Comparison of ENCODE assay signal across 19 cellular contexts in the genomic region with DNA sequence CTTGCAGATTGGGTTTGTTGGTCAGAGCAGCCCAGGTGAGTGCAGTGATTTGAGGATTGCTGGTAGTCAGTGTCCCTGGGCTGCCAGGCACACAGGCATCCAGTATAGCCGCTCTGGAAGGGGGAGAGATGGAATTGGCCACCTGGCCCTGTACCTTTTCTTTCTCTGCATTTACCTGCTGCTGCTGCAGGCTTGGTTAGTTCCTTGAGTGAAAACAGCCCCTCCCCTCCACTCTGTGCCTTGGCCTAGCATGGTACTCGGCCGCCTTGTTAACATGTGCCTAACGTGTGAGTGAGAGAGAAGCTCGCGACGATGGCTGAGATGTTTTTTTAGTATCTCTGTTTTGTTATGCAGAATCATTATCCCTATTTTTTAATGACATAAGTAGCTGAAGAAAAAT. TPM values are rescaled to one million over a fixed set of nuclear protein-coding genes. Genes with fewer than 3 reads are reported as not detected.
A peak's percentile ranks its signal among the peaks of the same experiment; 100 is the strongest.
DNase-seq lines count a peak whose midpoint lies in the region; ATAC-seq, FAIRE-seq and TF ChIP-seq lines count a peak whose summit lies in the region.
"Had no signal": no experiment of that assay in that cellular context is flagged by ENCODE, and none has a peak within 500 bp of the region (broad histone marks: within the 10 kb centered on the region; RNA-seq: fewer than 3 reads in every experiment).

No MANE protein-coding gene starts in this region.

- H4K20me1 ChIP-seq in HepG2 (ENCODE audit: insufficient read depth, low read length) = no peaks in the 10 kb centered on the region

- H3K27me3 Mint-ChIP-seq in activated T-cell treated with anti-CD3 and anti-CD28 coated beads, Interleukin-2, amount 50 U/mL, for 24 hours = no peaks in the 10 kb centered on the region

- POLR2A ChIA-PET in HepG2 (lab: Yijun Ruan, JAX) = interaction anchor here (0.7 to 1.0 kb wide), 3 partner anchors 24 to 97 kb away, joined by 3 to 5 read pairs (median 4); no protein-coding TSS in a partner anchor

- TF ChIP-seq EP300 in HepG2 (IDR thresholded peaks at IDR 0.05; ENCODE audit: low read depth in 2 of 2, low read length in 2 of 2) = no peak
- no peak for TF ChIP-seq EP300 in HepG2 (CRISPR knock-in tag; IDR thresholded peaks at IDR 0.05; ENCODE audit: borderline replicate concordance)
- no peak for TF ChIP-seq EP300 in transverse colon (IDR thresholded peaks at IDR 0.05; ENCODE audit: low read depth)

- H3K9ac ChIP-seq in HepG2 (ENCODE audit: insufficient read depth, low read depth, low read length) = no peak overlapping the region
- H3K9ac ChIP-seq: BLaER1, KMS-11 had no signal

- H3K4me3 Mint-ChIP-seq in activated T-cell treated with anti-CD3 and anti-CD28 coated beads, Interleukin-2, amount 50 U/mL, for 24 hours = no peak overlapping the region
- H3K4me3 Mint-ChIP-seq: H9 had no signal

- no peak overlapping the region; the same call in 1 of the 2 replicates for H3K4me2 ChIP-seq in HepG2 (ENCODE audit: low read depth, low read length)
- H3K4me2 ChIP-seq: BLaER1, KMS-11 had no signal

- H3K27me3 ChIP-seq in HepG2 (ENCODE audit: control insufficient read depth in 1 of 2, insufficient read depth in 2 of 2, low read length in 2 of 2) (no peaks in the 10 kb centered on the region), transverse colon (no peaks in the 10 kb centered on the region), tibial artery (no peaks in the 10 kb centered on the region)
- H3K27me3 ChIP-seq: BLaER1 had no signal

- H3K9me3 Mint-ChIP-seq in activated T-cell treated with anti-CD3 and anti-CD28 coated beads, Interleukin-2, amount 50 U/mL, for 24 hours = no peaks in the 10 kb centered on the region
- H3K9me3 Mint-ChIP-seq: H9 had no signal

- no peak overlapping the region for H2AFZ ChIP-seq in HepG2 (ENCODE audit: low read length)

- H3K36me3 ChIP-seq in HepG2 (replicated peaks in 1 of 2; ENCODE audit: control insufficient read depth in 1 of 2, insufficient read depth in 2 of 2, low read length in 2 of 2) (peaks cover 1 to 35% of the 10 kb centered on the region in 2 experiments; a peak in 3 of 5 replicates), transverse colon (peaks cover 0 to 11% (median 4%) of the 10 kb centered on the region in 4 donors), tibial artery (peaks cover 12 to 48% (median 22%) of the 10 kb centered on the region in 3 donors)

- H3K4me3 ChIP-seq in HepG2 (replicated peaks in 1 of 3; ENCODE audit: insufficient read depth in 1 of 3, low read depth in 2 of 3, low read length in 3 of 3) (no peak overlapping the region), transverse colon (no peak overlapping the region), tibial artery (no peak overlapping the region)
- H3K4me3 ChIP-seq: BLaER1 had no signal

- peak overlapping the region; percentile 77 for H3K27ac Mint-ChIP-seq in activated T-cell treated with anti-CD3 and anti-CD28 coated beads, Interleukin-2, amount 50 U/mL, for 24 hours

- H3K9me3 ChIP-seq in HepG2 (ENCODE audit: low read length) = no peaks in the 10 kb centered on the region
- no peaks in the 10 kb centered on the region for H3K9me3 ChIP-seq in transverse colon
- no peaks in the 10 kb centered on the region for H3K9me3 ChIP-seq in tibial artery
- H3K9me3 ChIP-seq: BLaER1 had no signal

- no peaks in the 10 kb centered on the region for H3K79me2 ChIP-seq in HepG2 (ENCODE audit: insufficient read depth, low read length)

- ATAC-seq in HepG2 (peak; percentile 60), HG03025 (IDR thresholded peaks at IDR 0.05; ENCODE audit: low FRiP score, unreplicated experiment) (no peak), GM18858 (IDR thresholded peaks at IDR 0.05; ENCODE audit: unreplicated experiment) (no peak)

- peaks cover 54% of the 10 kb centered on the region for H3K36me3 Mint-ChIP-seq in activated T-cell treated with anti-CD3 and anti-CD28 coated beads, Interleukin-2, amount 50 U/mL, for 24 hours (ENCODE audit: low read depth)

- H3K4me1 Mint-ChIP-seq in activated T-cell treated with anti-CD3 and anti-CD28 coated beads, Interleukin-2, amount 50 U/mL, for 24 hours (ENCODE audit: low read depth) = peaks cover 20% of the 10 kb centered on the region

- H3K27ac ChIP-seq in VCaP (peak overlapping the region; percentile 57), HepG2 (ENCODE audit: extremely low read length, insufficient read depth, low read length) (peak overlapping the region; percentile 17), transverse colon (peak overlapping the region; percentile 68 to 82 (median 75)), tibial artery (no peak overlapping the region)
- H3K27ac ChIP-seq: BLaER1, KMS-11 had no signal

- WGBS in HepG2 (ENCODE audit: low lambda C conversion rate) = 66% methylated on average over 7 of the region's 7 CpGs
- WGBS in transverse colon (ENCODE audit: low coverage in 1 of 2), 2 donors = 56% methylated on average over 6 to 7 of the region's 7 CpGs

- TF ChIP-seq CTCF in VCaP (conservative IDR thresholded peaks at IDR 0.05) (no peak), HepG2 (CRISPR knock-in tag; IDR thresholded peaks at IDR 0.05) (no peak), transverse colon (IDR thresholded peaks at IDR 0.05) (no peak), tibial artery (IDR thresholded peaks at IDR 0.05) (no peak)

- TF ChIP-seq POLR2A in HepG2 (IDR thresholded peaks at IDR 0.05; ENCODE audit: insufficient read depth in 1 of 2, low read depth in 2 of 2, low read length in 2 of 2) = no peak
- no peak for TF ChIP-seq POLR2A in transverse colon (IDR thresholded peaks at IDR 0.05)

- CTCF ChIA-PET in HepG2 (lab: Yijun Ruan, JAX; ENCODE audit: low intra/inter-chr PET ratio, low total read pairs) = no interaction called here

- BruUV-seq in HepG2 (replicated peaks; lab: Mats Ljungman, UMichigan) = no TSS peak

- TF ChIP-seq RAD21 in HepG2 (CRISPR knock-in tag; IDR thresholded peaks at IDR 0.05) = no peak

- FAIRE-seq in HepG2 (lab: Jason Lieb, UNC) = no peak
- FAIRE-seq: A204.1, G401.6 had no signal

- H3K4me1 ChIP-seq in HepG2 (ENCODE audit: insufficient read depth, low read length) = peaks cover 60% of the 10 kb centered on the region
- H3K4me1 ChIP-seq in transverse colon = peaks cover 0 to 42% (median 19%) of the 10 kb centered on the region in 4 donors
- H3K4me1 ChIP-seq in tibial artery = peaks cover 0 to 8% (median 0%) of the 10 kb centered on the region in 4 donors
- H3K4me1 ChIP-seq: BLaER1 had no signal

- DNase-seq in activated T-cell treated with anti-CD3 and anti-CD28 coated beads, Interleukin-2, amount 50 U/mL, for 24 hours = no peak
- no peak for DNase-seq in activated T-cell treated with anti-CD3 and anti-CD28 coated beads for 4 hours
- DNase-seq in HepG2 (ENCODE audit: low spot score) = no peak
- DNase-seq in transverse colon = peak; percentile 54
- no peak for DNase-seq in tibial artery
- DNase-seq: H9, MV-4-11, NCI-H1694 treated with DMSO at 0.1 percent for 48 hours, NCI-H510A treated with DMSO at 0.1 percent for 48 hours, NCI-H774, RPMI8226, SHP77 treated with DMSO at 0.1 percent for 48 hours had no signal

- intact Hi-C loops in HepG2 (cut with micrococcal nuclease; ENCODE audit: unreplicated experiment) = loop anchor here (10.0 kb wide), 1 partner anchor 98 kb away; the partner anchor contains the start of gene TRAF3
- intact Hi-C loops in transverse colon (cut with DNase I; ENCODE audit: low total_unique reads) = no loop called here
- intact Hi-C loops in tibial artery (cut with DNase I; ENCODE audit: low total_unique reads) = no loop called here

- in situ Hi-C loops in HepG2 (cut with HindIII; ENCODE audit: extremely low pct_ligation_motif_present, low pct_unique_long_range_greater_than_20kb) = no loop called here
- in situ Hi-C loops in transverse colon (cut with MboI; ENCODE audit: low pct_ligation_motif_present in 1 of 4, low pct_unique_long_range_greater_than_20kb in 1 of 4, low sequenced_read_pairs in 3 of 4) = no loop called here

TF ChIP-seq in HepG2, 621 proteins besides CTCF, POLR2A, EP300 and RAD21 (continues in another document):
- TF ChIP-seq ZNF564 (CRISPR knock-in tag; IDR thresholded peaks at IDR 0.05) = no peak
- no peak for TF ChIP-seq KDM5A (IDR thresholded peaks at IDR 0.05; ENCODE audit: borderline replicate concordance, low read length)

RNA-seq across cellular contexts. Expression of gene AMN, which starts 49.3 kb away (rescaled TPM):
- 8.2 and 33.1 TPM in 2 replicates for total RNA-seq in HepG2 (2016; rRNA removed; fragmentation: Illumina TruSeq; extraction: Trizol)
- 5.2 and 6.0 TPM in 2 replicates for total RNA-seq in HepG2 (2016; cell fraction: cytosol; rRNA removed; fragmentation: Illumina TruSeq; extraction: Trizol; ENCODE audit: low read depth)
- total RNA-seq in HepG2 (2016; cell fraction: insoluble cytoplasmic fraction; rRNA removed; fragmentation: Illumina TruSeq; extraction: Trizol) = 9.3 and 30.8 TPM in 2 replicates
- total RNA-seq in HepG2 (2016; cell fraction: membrane; rRNA removed; fragmentation: Illumina TruSeq; extraction: Trizol) = 7.8 and 9.0 TPM in 2 replicates
- 29.3 and 33.8 TPM in 2 replicates for total RNA-seq in HepG2 (2016; cell fraction: nucleus; rRNA removed; fragmentation: Illumina TruSeq; extraction: Trizol)
- 9.8 and 18.9 TPM in 2 replicates for polyA plus RNA-seq in HepG2 (2011; rRNA removed)
- polyA plus RNA-seq in HepG2 (2011; cell fraction: cytosol; rRNA removed) = 13.3 and 22.3 TPM in 2 replicates
- polyA plus RNA-seq in HepG2 (2011; cell fraction: nucleus; rRNA removed) = 158 and 165 TPM in 2 replicates
- 15.1 and 18.5 TPM in 2 replicates for polyA plus RNA-seq in HepG2 (2012)
- 3.8 and 4.1 TPM in 2 replicates for polyA plus RNA-seq in HepG2 (2016; cell fraction: cytosol; fragmentation: Illumina TruSeq; extraction: Trizol; ENCODE audit: low read depth)
- polyA plus RNA-seq in HepG2 (2016; cell fraction: insoluble cytoplasmic fraction; fragmentation: Illumina TruSeq; extraction: Trizol; ENCODE audit: low read depth) = 9.2 and 10.3 TPM in 2 replicates
- 5.6 and 6.3 TPM in 2 replicates for polyA plus RNA-seq in HepG2 (2016; cell fraction: membrane; fragmentation: Illumina TruSeq; extraction: Trizol; ENCODE audit: low read depth)
- 62.6 and 64.7 TPM in 2 replicates for polyA plus RNA-seq in HepG2 (2016; cell fraction: nucleus; fragmentation: Illumina TruSeq; extraction: Trizol; ENCODE audit: insufficient read depth, low read depth)
- polyA minus RNA-seq in HepG2 (2011; rRNA and poly(A)+ RNA removed; ENCODE audit: low replicate concordance) = 0.14 and 21.4 TPM in 2 replicates
- 12.3 and 17.0 TPM in 2 replicates for polyA minus RNA-seq in HepG2 (2011; cell fraction: cytosol; rRNA and poly(A)+ RNA removed)
- 14.8 and 15.0 TPM in 2 replicates for polyA minus RNA-seq in HepG2 (2011; cell fraction: nucleus; rRNA and poly(A)+ RNA removed)
- 100 to 1,000 TPM; 306 to 597 (median 420) TPM for total RNA-seq in transverse colon

Comparison
In these comparisons a context has a peak if more than half of its experiments do, and no peak if none do; other contexts are left out.
1. H3K27ac ChIP-seq: peak in VCaP (single experiment), HepG2 (single experiment) and transverse colon (4 of 4); none in tibial artery (0 of 2).
2. RNA of gene AMN, which starts 49.3 kb away (total RNA-seq): 306 to 597 TPM in transverse colon; 5.2 to 33.8 TPM in HepG2; every median in the first group is over 4 times any median in the second.